8 cellular contexts compared by ENCODE assay signal in the genomic region with DNA sequence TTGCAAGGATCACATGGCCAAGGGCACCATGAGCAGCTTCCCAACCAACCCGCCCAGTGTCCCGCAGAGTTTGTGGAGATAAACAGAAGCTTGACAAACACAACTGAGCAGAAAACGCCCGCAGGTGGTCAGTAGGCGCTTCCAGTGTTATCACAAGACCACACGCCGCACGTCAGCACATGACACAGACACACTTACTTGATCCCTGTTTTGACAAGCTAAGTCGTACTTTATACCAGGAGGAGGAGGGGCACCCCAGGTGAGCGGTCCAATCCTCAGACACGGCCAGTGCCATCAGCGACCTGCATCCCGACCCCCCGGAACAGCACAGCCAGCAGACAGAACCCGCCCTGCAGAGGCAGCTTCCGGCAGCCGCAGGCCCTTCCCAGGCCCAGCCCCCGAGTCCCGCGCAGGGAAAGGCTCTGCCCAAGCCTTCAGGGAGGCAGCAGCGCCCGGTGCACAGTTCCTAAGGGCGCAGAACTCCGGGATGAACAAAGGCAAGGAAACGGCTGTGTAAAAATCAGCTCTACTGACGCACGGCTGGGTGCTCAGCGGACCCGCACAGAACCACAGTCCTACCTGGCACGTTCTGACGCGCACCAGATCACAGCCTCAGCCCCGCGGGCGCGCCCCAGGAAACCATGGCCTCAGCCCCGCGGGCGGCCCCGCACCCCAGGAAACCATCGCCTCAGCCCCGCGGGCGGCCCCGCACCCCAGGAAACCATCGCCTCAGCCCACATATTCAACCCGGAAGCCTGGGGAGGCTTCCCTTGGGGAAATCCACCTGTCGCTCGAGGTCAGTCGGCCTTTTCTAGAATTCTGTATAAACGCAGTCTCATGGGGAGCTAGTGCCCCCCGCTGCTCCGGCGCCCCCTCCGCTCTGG.
DNase-seq lines count a peak whose midpoint lies in the region; ATAC-seq and TF ChIP-seq lines count a peak whose summit lies in the region.

No MANE protein-coding gene starts in this region.

- peak; percentile 75 for DNase-seq in T-helper 9 cell
- DNase-seq in choroid plexus epithelial cell (ENCODE audit: low read depth): peak; percentile 18
- DNase-seq in stimulated activated CD4-positive, alpha-beta T cell treated with anti-CD3 and anti-CD28 coated beads, Interleukin-4, amount 100 ng/mL, for 1 hour: peak; percentile 50
- no peak for DNase-seq in COR-L47 (lab: John Stamatoyannopoulos, UW)

- ATAC-seq in HG03354 (IDR thresholded peaks at IDR 0.05; ENCODE audit: poor library complexity, severe bottlenecking, unreplicated experiment): no peak
- no peak for ATAC-seq in HG02870 (IDR thresholded peaks at IDR 0.05; ENCODE audit: unreplicated experiment)
- no peak for ATAC-seq in GM18861 (IDR thresholded peaks at IDR 0.05; ENCODE audit: unreplicated experiment)

- TF ChIP-seq POLR2A in GM19099 (IDR thresholded peaks at IDR 0.05; ENCODE audit: extremely low read depth, insufficient read length, low read depth): peak; percentile 56

- H3K4me3 ChIP-seq in choroid plexus epithelial cell (ENCODE audit: low read depth, low read length): no peak overlapping the region

- no peak for TF ChIP-seq CTCF in choroid plexus epithelial cell (conservative IDR thresholded peaks at IDR 0.05; ENCODE audit: low read depth, low read length)
